8 cellular contexts compared by ENCODE assay signal in genomic region chr19:40690699-40691420, GRCh38. TPM values are rescaled to one million over a fixed set of nuclear protein-coding genes. Genes with fewer than 3 reads are reported as not detected.
DNase-seq lines count a peak whose midpoint lies in the region; ATAC-seq and TF ChIP-seq lines count a peak whose summit lies in the region.

No MANE protein-coding gene starts in this region.

- H3K4me1 Mint-ChIP-seq in activated CD8-positive, alpha-beta T cell treated with anti-CD3 and anti-CD28 coated beads for 36 hours (ENCODE audit: low read depth): peaks cover 2% of the 10 kb centered on the region

- peak overlapping the region; percentile 93 for H3K27ac Mint-ChIP-seq in activated CD8-positive, alpha-beta T cell treated with anti-CD3 and anti-CD28 coated beads for 36 hours

- DNase-seq in AG04449 (ENCODE audit: low read depth, low spot score) (no peak), HL-60 (ENCODE audit: low read depth in 1 of 2, low spot score in 1 of 2) (peak; percentile 76 to 87), NCI-H82 treated with DMSO at 0.1 percent for 48 hours (lab: John Stamatoyannopoulos, UW; ENCODE audit: unreplicated experiment) (peak; percentile 94), lung (ENCODE audit: low spot score) (peak; percentile 92)
- DNase-seq in activated CD8-positive, alpha-beta T cell treated with anti-CD3 and anti-CD28 coated beads for 36 hours: peak; percentile 95
- peak; percentile 88 to 89 for DNase-seq in stimulated activated CD4-positive, alpha-beta T cell treated with anti-CD3 and anti-CD28 coated beads, Interleukin-4, amount 100 ng/mL, for 48 hours (ENCODE audit: low read depth in 2 of 2)

- intact Hi-C loops in activated CD8-positive, alpha-beta T cell treated with anti-CD3 and anti-CD28 coated beads for 36 hours (cut with micrococcal nuclease): no loop called here

- peak overlapping the region; percentile 57 for H3K9ac ChIP-seq in duodenal mucosa (ENCODE audit: low read depth in 1 of 2, low read length in 2 of 2)

- CTCF ChIA-PET in AG04449 (lab: Yijun Ruan, JAX): interaction anchor here (0.6 to 1.1 kb wide), 6 partner anchors 9 to 129 kb away, joined by 3 to 4 read pairs (median 3); no protein-coding TSS in a partner anchor
- CTCF ChIA-PET in activated CD8-positive, alpha-beta T cell treated with anti-CD3 and anti-CD28 coated beads for 36 hours (lab: Charles Lee): interaction anchor here (0.9 to 1.7 kb wide), 4 partner anchors 28 to 115 kb away, joined by 3 to 9 read pairs (median 4); partner anchors contain the start of genes ACTMAP and EGLN2

- no peaks in the 10 kb centered on the region for H3K27me3 ChIP-seq in HL-60 (ENCODE audit: insufficient read depth, poor library complexity, severe bottlenecking)
- H3K27me3 ChIP-seq in duodenal mucosa (ENCODE audit: control insufficient read depth in 1 of 2, insufficient read depth in 2 of 2, low read length in 2 of 2): no peaks in the 10 kb centered on the region
- no peaks in the 10 kb centered on the region for H3K27me3 ChIP-seq in lung (ENCODE audit: control insufficient read depth, insufficient read depth)

- H3K9me3 ChIP-seq in duodenal mucosa (ENCODE audit: control insufficient read depth in 1 of 2, low read length in 2 of 2) (no peaks in the 10 kb centered on the region), lung (ENCODE audit: control insufficient read depth in 2 of 2, insufficient read depth in 1 of 2, low read length in 1 of 2) (no peaks in the 10 kb centered on the region)

- peak; percentile 62 for TF ChIP-seq POLR2A in GM18951 (IDR thresholded peaks at IDR 0.05; ENCODE audit: extremely low read depth, insufficient read depth, insufficient read length)

- in situ Hi-C loops in GM18951 (cut with MboI; ENCODE audit: low sequenced_read_pairs, unreplicated experiment): no loop called here

- H3K27me3 Mint-ChIP-seq in activated CD8-positive, alpha-beta T cell treated with anti-CD3 and anti-CD28 coated beads for 36 hours: no peaks in the 10 kb centered on the region

- 2 to 4% methylated on average over 51 to 54 of the region's 54 CpGs for WGBS in lung, 2 donors

- H3K27ac ChIP-seq in HL-60 (replicated peaks) (peak overlapping the region; percentile 91), duodenal mucosa (ENCODE audit: low read depth, low read length) (peak overlapping the region; percentile 71), lung (ENCODE audit: low read depth in 1 of 2, low read length in 1 of 2) (peak overlapping the region; percentile 65 to 82)

- POLR2A ChIA-PET in AG04449 (lab: Yijun Ruan, JAX): interaction anchor here (1.0 to 1.8 kb wide), 4 partner anchors 26 to 110 kb away, joined by 3 to 8 read pairs (median 4); partner anchors contain the start of genes COQ8B and ITPKC
- POLR2A ChIA-PET in activated CD8-positive, alpha-beta T cell treated with anti-CD3 and anti-CD28 coated beads for 36 hours (lab: Charles Lee): interaction anchor here (0.5 to 2.1 kb wide), 11 partner anchors 9 to 421 kb away, joined by 3 to 9 read pairs (median 4); partner anchors contain the start of genes COQ8B, ITPKC and RAB4B

- no peaks in the 10 kb centered on the region for H3K9me3 Mint-ChIP-seq in activated CD8-positive, alpha-beta T cell treated with anti-CD3 and anti-CD28 coated beads for 36 hours

- TF ChIP-seq CTCF in AG04449 (IDR thresholded peaks at IDR 0.05; ENCODE audit: insufficient read depth, low read length, missing control alignments): no peak
- TF ChIP-seq CTCF in HL-60 (IDR thresholded peaks at IDR 0.05; ENCODE audit: insufficient read depth, low read length): no peak
- TF ChIP-seq CTCF in activated CD8-positive, alpha-beta T cell treated with anti-CD3 and anti-CD28 coated beads for 36 hours (IDR thresholded peaks at IDR 0.05): no peak
- TF ChIP-seq CTCF in lung (IDR thresholded peaks at IDR 0.05; ENCODE audit: control extremely low read depth, extremely low read depth): no peak

- H3K4me1 ChIP-seq in duodenal mucosa (ENCODE audit: control insufficient read depth in 1 of 2, insufficient read depth in 2 of 2, low read length in 2 of 2) (peaks cover 0 to 31% of the 10 kb centered on the region in 2 donors), lung (ENCODE audit: control insufficient read depth in 2 of 2, insufficient read depth in 2 of 2, low read length in 2 of 2) (peaks cover 0 to 14% of the 10 kb centered on the region in 2 donors)

- peaks cover under 1% of the 10 kb centered on the region for H3K36me3 Mint-ChIP-seq in activated CD8-positive, alpha-beta T cell treated with anti-CD3 and anti-CD28 coated beads for 36 hours (ENCODE audit: low read depth)

- peak overlapping the region; percentile 97 for H3K4me3 ChIP-seq in AG04449 (ENCODE audit: low read depth, low read length)
- peak overlapping the region; percentile 56 for H3K4me3 ChIP-seq in HL-60 (replicated peaks; ENCODE audit: insufficient read depth, low read length)
- peak overlapping the region; percentile 71 to 78 for H3K4me3 ChIP-seq in duodenal mucosa (ENCODE audit: low read depth in 1 of 2, low read length in 2 of 2)
- H3K4me3 ChIP-seq in lung: peak overlapping the region; percentile 24

- H3K4me3 Mint-ChIP-seq in activated CD8-positive, alpha-beta T cell treated with anti-CD3 and anti-CD28 coated beads for 36 hours: peak overlapping the region; percentile 87

- H3K36me3 ChIP-seq in duodenal mucosa (ENCODE audit: control insufficient read depth in 1 of 2, insufficient read depth in 2 of 2, low read length in 2 of 2) (peaks cover 6 to 27% of the 10 kb centered on the region in 2 donors), lung (ENCODE audit: control insufficient read depth in 2 of 2, insufficient read depth in 2 of 2, low read length in 2 of 2) (peaks cover 3 to 27% of the 10 kb centered on the region in 2 donors)

- ATAC-seq in activated CD8-positive, alpha-beta T cell treated with anti-CD3 and anti-CD28 coated beads for 36 hours: peak; percentile 87
- ATAC-seq in lung (ENCODE audit: insufficient read depth, low FRiP score): peak; percentile 83

RNA-seq across cellular contexts. Expression of gene NUMBL, which starts 0.4 kb away (rescaled TPM):
- total RNA-seq in activated CD8-positive, alpha-beta T cell treated with anti-CD3 and anti-CD28 coated beads for 36 hours: 10 to 100 TPM; 13.7 to 17.7 TPM
- total RNA-seq in lung: 10 to 100 TPM; 18.5 to 41.2 TPM
- 10 to 100 TPM; 13.2 to 15.7 TPM for polyA plus RNA-seq in lung

RNA-seq across cellular contexts. Expression of gene COQ8B, which starts 25.8 kb away (rescaled TPM):
- total RNA-seq in activated CD8-positive, alpha-beta T cell treated with anti-CD3 and anti-CD28 coated beads for 36 hours: 10 to 100 TPM; 23.2 to 24.0 TPM
- 10 to 100 TPM; 45.4 to 78.8 TPM for total RNA-seq in lung
- polyA plus RNA-seq in lung: 10 to 100 TPM; 34.7 to 59.1 TPM

RNA-seq across cellular contexts. Expression of gene ITPKC, which starts 26.1 kb away (rescaled TPM):
- total RNA-seq in activated CD8-positive, alpha-beta T cell treated with anti-CD3 and anti-CD28 coated beads for 36 hours: 1 to 10 TPM; 4.8 to 5.2 TPM
- total RNA-seq in lung: 10 to 100 TPM; 28.0 to 38.5 TPM
- 10 to 100 TPM; 47.6 to 97.2 TPM for polyA plus RNA-seq in lung

RNA-seq across cellular contexts. Expression of gene ACTMAP, which starts 59.4 kb away (rescaled TPM):
- total RNA-seq in activated CD8-positive, alpha-beta T cell treated with anti-CD3 and anti-CD28 coated beads for 36 hours: 10 to 100 TPM; 12.8 to 14.2 TPM
- 10 to 100 TPM in 1 of 2 donors, 1 to 10 TPM in 1; 5.3 to 23.7 TPM for total RNA-seq in lung
- 10 to 100 TPM in 1 of 2 donors, 1 to 10 TPM in 1; 6.8 to 27.7 TPM for polyA plus RNA-seq in lung

Comparison
In these comparisons a context has a peak if more than half of its experiments do, and no peak if none do; other contexts are left out.
1. H3K4me3 ChIP-seq: peak in every context shown above with its lines; median percentile 97 in AG04449; 74 in duodenal mucosa; 56 in HL-60; 24 in lung.
2. RNA of gene ITPKC, which starts 26.1 kb away (total RNA-seq): 28.0 to 38.5 TPM in lung; 4.8 to 5.2 TPM in activated CD8-positive, alpha-beta T cell treated with anti-CD3 and anti-CD28 coated beads for 36 hours; every median in the first group is over 4 times any median in the second.
3. Peak in every context shown above with its lines, with median percentiles within 50 percentile points of each other: H3K27ac ChIP-seq.